In genomic region chr2:166335284-166335683, GRCh38 we compare ENCODE assay signal across 11 cellular contexts. TPM values are rescaled to one million over a fixed set of nuclear protein-coding genes. Genes with fewer than 3 reads are reported as not detected.
"Had no signal": no experiment of that assay in that cellular context is flagged by ENCODE, and none has a peak within 500 bp of the region (broad histone marks: within the 10 kb centered on the region; RNA-seq: fewer than 3 reads in every experiment).

No MANE protein-coding gene starts in this region.

- H3K27ac Mint-ChIP-seq: activated CD4-positive, alpha-beta memory T cell treated with anti-CD3 and anti-CD28 coated beads for 36 hours; activated naive CD8-positive, alpha-beta T cell; stimulated activated naive B cell treated with anti-CD40 and anti-IgM and Interleukin-4, amounts not matched to agents 10 μg/mL and 1 μg/mL and 100 μg/mL, for 72 hours; T-cell had no signal

- H3K27me3 Mint-ChIP-seq: activated CD4-positive, alpha-beta memory T cell treated with anti-CD3 and anti-CD28 coated beads for 36 hours; activated naive CD8-positive, alpha-beta T cell; stimulated activated naive B cell treated with anti-CD40 and anti-IgM and Interleukin-4, amounts not matched to agents 10 μg/mL and 1 μg/mL and 100 μg/mL, for 72 hours; T-cell had no signal

- H3K36me3 Mint-ChIP-seq: activated CD4-positive, alpha-beta memory T cell treated with anti-CD3 and anti-CD28 coated beads for 36 hours; activated naive CD8-positive, alpha-beta T cell; stimulated activated naive B cell treated with anti-CD40 and anti-IgM and Interleukin-4, amounts not matched to agents 10 μg/mL and 1 μg/mL and 100 μg/mL, for 72 hours; T-cell had no signal

- H3K9me3 Mint-ChIP-seq: activated CD4-positive, alpha-beta memory T cell treated with anti-CD3 and anti-CD28 coated beads for 36 hours; activated T-cell treated with anti-CD3 and anti-CD28 coated beads, Interleukin-2, amount 50 U/mL, for 4 hours; stimulated activated naive B cell treated with anti-CD40 and anti-IgM and Interleukin-4, amounts not matched to agents 10 μg/mL and 1 μg/mL and 100 μg/mL, for 72 hours; T-cell had no signal

- H3K4me1 Mint-ChIP-seq: stimulated activated naive B cell treated with anti-CD40 and anti-IgM and Interleukin-4, amounts not matched to agents 10 μg/mL and 1 μg/mL and 100 μg/mL, for 72 hours; T-cell had no signal

- DNase-seq: activated CD4-positive, alpha-beta memory T cell treated with anti-CD3 and anti-CD28 coated beads for 36 hours; activated effector memory CD4-positive, alpha-beta T cell treated with anti-CD3 and anti-CD28 coated beads, Interleukin-2, amount 50 U/mL, for 16 hours; activated T-cell treated with anti-CD3 and anti-CD28 coated beads, Interleukin-2, amount 50 U/mL, for 4 hours; foreskin melanocyte; heart left ventricle; midbrain; posterior cingulate gyrus; stimulated activated naive B cell treated with anti-CD40 and anti-IgM and Interleukin-4, amounts not matched to agents 10 μg/mL and 1 μg/mL and 100 μg/mL, for 72 hours; T-cell; T1000 had no signal

- H3K4me3 Mint-ChIP-seq: activated CD4-positive, alpha-beta memory T cell treated with anti-CD3 and anti-CD28 coated beads for 36 hours; activated naive CD8-positive, alpha-beta T cell; activated T-cell treated with anti-CD3 and anti-CD28 coated beads, Interleukin-2, amount 50 U/mL, for 4 hours; stimulated activated naive B cell treated with anti-CD40 and anti-IgM and Interleukin-4, amounts not matched to agents 10 μg/mL and 1 μg/mL and 100 μg/mL, for 72 hours; T-cell had no signal

RNA-seq across cellular contexts. Expression of gene SCN9A, which starts 40.5 kb away (rescaled TPM):
- total RNA-seq: activated CD4-positive, alpha-beta memory T cell treated with anti-CD3 and anti-CD28 coated beads for 36 hours had no signal
